In the genomic region with DNA sequence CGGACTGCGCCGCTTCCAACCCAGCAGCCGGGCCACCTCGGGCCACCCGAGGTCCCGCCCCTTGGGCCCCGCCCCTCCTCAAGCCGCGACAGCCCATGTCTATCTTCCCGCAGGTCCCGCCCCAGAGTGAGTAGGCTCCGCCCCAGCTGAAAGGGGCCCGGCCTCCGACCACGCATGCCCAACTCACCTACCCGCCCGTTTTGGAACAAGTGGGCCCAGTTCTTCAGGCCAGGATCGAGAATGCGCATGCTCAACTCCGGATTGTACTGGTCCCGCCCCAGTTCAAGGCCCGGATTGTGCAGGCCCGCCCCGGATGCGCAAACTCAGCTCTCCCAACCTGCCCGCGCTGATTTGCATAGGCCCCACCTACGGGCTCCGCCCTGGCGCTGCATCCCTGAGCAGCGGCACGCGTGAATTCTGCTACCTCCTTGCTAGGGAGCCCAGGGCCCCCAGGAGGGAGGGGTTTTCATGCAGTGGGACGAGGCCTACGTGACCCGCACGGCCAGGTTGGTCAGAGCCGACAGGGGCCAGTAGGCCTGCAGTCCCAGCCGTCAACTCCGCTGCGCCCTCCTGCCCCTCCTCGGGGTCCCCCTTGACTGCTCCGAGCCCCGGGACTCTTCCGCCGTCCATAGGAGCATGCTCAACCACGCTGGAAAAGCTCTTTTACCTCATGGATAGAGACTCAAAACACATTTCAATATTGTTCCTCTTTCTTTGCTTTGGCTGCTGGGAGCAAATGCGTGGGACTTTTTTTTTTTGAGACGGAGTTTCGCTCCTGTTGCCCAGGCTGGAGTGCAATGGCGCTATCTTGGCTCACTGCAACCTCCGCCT, we compare ENCODE assay signal across 8 cellular contexts. TPM values are rescaled to one million over a fixed set of nuclear protein-coding genes. Genes with fewer than 3 reads are reported as not detected.
DNase-seq lines count a peak whose midpoint lies in the region; ATAC-seq and TF ChIP-seq lines count a peak whose summit lies in the region.

A gene (minus strand): TSS at position 8 of the 831 bp plus-strand sequence. CDS start 26 bp downstream, outside the sequence.

- peaks cover 46% of the 10 kb centered on the region for H3K79me2 ChIP-seq in Loucy (ENCODE audit: insufficient read depth, low read length)

- H3K4me3 Mint-ChIP-seq in natural killer cell treated with Interleukin-12 subunit alpha and Interleukin-12 subunit beta and Interleukin-15 and Interleukin-18, amount 100 ng/mL, for 72 hours = peak within 1 kb of the TSS; percentile 88

- H3K4me1 ChIP-seq in ES-I3 (ENCODE audit: insufficient read depth, low read length) = peaks cover 23% of the 10 kb centered on the region
- peaks cover 67% of the 10 kb centered on the region for H3K4me1 ChIP-seq in Loucy (ENCODE audit: insufficient read depth, low read length, poor library complexity, severe bottlenecking)

- H3K9me3 Mint-ChIP-seq in natural killer cell treated with Interleukin-12 subunit alpha and Interleukin-12 subunit beta and Interleukin-15 and Interleukin-18, amount 100 ng/mL, for 72 hours = no peaks in the 10 kb centered on the region

- peaks cover 28% of the 10 kb centered on the region for H4K20me1 ChIP-seq in Loucy (ENCODE audit: insufficient read depth, low read length, poor library complexity, severe bottlenecking)

- H3K27ac Mint-ChIP-seq in natural killer cell treated with Interleukin-12 subunit alpha and Interleukin-12 subunit beta and Interleukin-15 and Interleukin-18, amount 100 ng/mL, for 72 hours = peak within 1 kb of the TSS; percentile 60 to 66

- no peaks in the 10 kb centered on the region for H3K36me3 ChIP-seq in ES-I3 (ENCODE audit: insufficient read depth, low read length)
- no peaks in the 10 kb centered on the region; the same call in 1 of the 2 replicates for H3K36me3 ChIP-seq in H7 (replicated peaks; ENCODE audit: control insufficient read depth, insufficient read depth, low read length)
- H3K36me3 ChIP-seq in Loucy (ENCODE audit: insufficient read depth, low read length) = no peaks in the 10 kb centered on the region; the same call in 1 of the 2 replicates

- H3K4me3 ChIP-seq in H7 (ENCODE audit: insufficient read depth, low read depth, low read length) (peak within 1 kb of the TSS; percentile 75), Loucy (ENCODE audit: low read length, poor library complexity, severe bottlenecking) (peak within 1 kb of the TSS; percentile 83), fibroblast of pulmonary artery (replicated peaks; ENCODE audit: low read depth, low read length) (peak within 1 kb of the TSS; percentile 70)

- H3K9me3 ChIP-seq in ES-I3 (ENCODE audit: control insufficient read depth, insufficient read depth, low read length) (no peaks in the 10 kb centered on the region), Loucy (ENCODE audit: insufficient read depth, low read depth, low read length) (no peaks in the 10 kb centered on the region)

- H3K9me2 ChIP-seq in Loucy (replicated peaks; ENCODE audit: low read depth, low read length) = no peaks in the 10 kb centered on the region

- H2AFZ ChIP-seq in Loucy (ENCODE audit: low read length) = peak within 1 kb of the TSS; percentile 84

- H3K27me3 ChIP-seq in H7 (ENCODE audit: control insufficient read depth, insufficient read depth, low read length) (no peaks in the 10 kb centered on the region), Loucy (ENCODE audit: insufficient read depth, low read length, poor library complexity, severe bottlenecking) (no peaks in the 10 kb centered on the region)

- no peaks in the 10 kb centered on the region for H3K36me3 Mint-ChIP-seq in natural killer cell treated with Interleukin-12 subunit alpha and Interleukin-12 subunit beta and Interleukin-15 and Interleukin-18, amount 100 ng/mL, for 72 hours

- TF ChIP-seq CTCF in Loucy (conservative IDR thresholded peaks at IDR 0.05; ENCODE audit: low read length) = 0 out of 2 replicates have a peak, but pooled peaks have one; percentile 9
- TF ChIP-seq CTCF in fibroblast of pulmonary artery (IDR thresholded peaks at IDR 0.05; ENCODE audit: low read length, missing control alignments) = no peak

- peaks cover 16 to 34% of the 10 kb centered on the region in 2 donors for H3K4me1 Mint-ChIP-seq in natural killer cell treated with Interleukin-12 subunit alpha and Interleukin-12 subunit beta and Interleukin-15 and Interleukin-18, amount 100 ng/mL, for 72 hours (ENCODE audit: low read depth in 2 of 2)

- DNase-seq in H7 = peak; percentile 100
- DNase-seq in activated effector memory CD4-positive, alpha-beta T cell treated with Interleukin-2 at 50 U/mL for 16 hours = peak; percentile 100
- peak; percentile 100 for DNase-seq in fibroblast of pulmonary artery (ENCODE audit: low read depth)
- DNase-seq in natural killer cell treated with Interleukin-12 subunit alpha and Interleukin-12 subunit beta and Interleukin-15 and Interleukin-18, amount 100 ng/mL, for 72 hours (ENCODE audit: low spot score) = peak; percentile 99
- peak; percentile 99 for DNase-seq in stimulated activated naive CD4-positive, alpha-beta T cell treated with Interleukin-2 at 50 U/mL for 16 hours (lab: John Stamatoyannopoulos, UW)

- H3K4me2 ChIP-seq in Loucy (ENCODE audit: low read depth, low read length, poor library complexity, severe bottlenecking) = peak within 1 kb of the TSS; percentile 89

- H3K9ac ChIP-seq in ES-I3 (ENCODE audit: low read depth, low read length) (peak within 1 kb of the TSS; percentile 61), Loucy (ENCODE audit: low read depth, low read length, poor library complexity, severe bottlenecking) (peak within 1 kb of the TSS; percentile 71)

- no peaks in the 10 kb centered on the region for H3K27me3 Mint-ChIP-seq in natural killer cell treated with Interleukin-12 subunit alpha and Interleukin-12 subunit beta and Interleukin-15 and Interleukin-18, amount 100 ng/mL, for 72 hours

- peak; percentile 86 for TF ChIP-seq POLR2A in Raji (IDR thresholded peaks at IDR 0.05; ENCODE audit: insufficient read depth, low read depth, low read length)

- peak; percentile 94 for ATAC-seq in natural killer cell treated with Interleukin-12 subunit alpha and Interleukin-12 subunit beta and Interleukin-15 and Interleukin-18, amount 100 ng/mL, for 72 hours

- no peaks in the 10 kb centered on the region for H3F3A ChIP-seq in Loucy (ENCODE audit: low read depth)

RNA-seq across cellular contexts. Expression of the gene that starts here (rescaled TPM):
- total RNA-seq in H7 (2014; rRNA removed; shearing (Covaris generic)) = 11.4 and 22.0 TPM in 2 replicates
- total RNA-seq in natural killer cell treated with Interleukin-12 subunit alpha and Interleukin-12 subunit beta and Interleukin-15 and Interleukin-18, amount 100 ng/mL, for 72 hours = 10 to 100 TPM; 11.1 to 27.4 TPM

Comparison
In these comparisons a context has a peak if more than half of its experiments do, and no peak if none do; other contexts are left out.
1. Peak in every context shown above with its lines: DNase-seq, ATAC-seq and H3K4me3 ChIP-seq.